Comparison of ENCODE assay signal across 8 cellular contexts in the genomic region with DNA sequence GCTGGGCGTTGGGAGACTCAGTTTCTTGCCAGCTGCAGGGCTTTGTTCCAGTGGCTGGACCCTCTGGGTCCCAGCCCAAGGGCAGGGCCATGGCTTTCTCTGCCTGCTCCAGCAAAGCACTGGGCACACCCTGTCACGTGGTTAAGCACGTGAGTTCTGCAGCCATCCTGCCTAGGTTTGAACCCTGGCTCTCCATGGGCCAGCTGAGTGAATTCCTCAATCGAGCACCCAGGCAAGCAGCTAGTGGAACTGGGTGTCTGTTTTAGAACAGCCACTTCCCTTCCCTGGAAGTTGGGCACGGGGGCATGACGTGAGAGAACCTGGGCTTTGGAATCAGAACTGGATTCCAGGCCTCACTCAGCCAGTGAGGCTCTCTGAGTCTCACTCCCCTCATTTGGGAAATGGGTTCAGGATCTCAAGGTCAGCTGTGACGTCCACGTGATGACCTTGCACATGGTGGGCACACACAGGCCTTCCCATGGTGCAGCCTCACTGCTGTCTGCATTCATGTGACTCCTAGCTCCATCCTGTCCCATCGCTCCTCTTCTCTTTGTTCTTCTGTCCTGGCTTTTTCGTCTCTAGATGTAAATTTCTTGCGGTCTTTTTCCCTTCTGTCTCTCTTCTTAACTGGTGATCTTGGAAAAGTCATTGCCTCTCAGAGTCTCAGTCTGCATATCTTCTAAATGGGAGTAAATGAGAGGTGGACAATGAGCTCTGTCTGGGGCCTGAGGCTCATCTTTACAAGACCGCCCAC. TPM values are rescaled to one million over a fixed set of nuclear protein-coding genes. Genes with fewer than 3 reads are reported as not detected.
DNase-seq lines count a peak whose midpoint lies in the region; ATAC-seq and TF ChIP-seq lines count a peak whose summit lies in the region.

No MANE protein-coding gene starts in this region.

- H3K4ac ChIP-seq in mesenchymal stem cell (ENCODE audit: low read depth in 1 of 2, low read length in 2 of 2) = no peak overlapping the region

- peak overlapping the region; percentile 3 to 68 (median 41) for H3K4me3 Mint-ChIP-seq in brain
- peak overlapping the region; percentile 1 for H3K4me3 Mint-ChIP-seq in neural progenitor cell

- H3K27me3 ChIP-seq in DOHH2 (ENCODE audit: control insufficient read depth, low read length) (no peaks in the 10 kb centered on the region), neural progenitor cell (peaks cover 33% of the 10 kb centered on the region), mesenchymal stem cell (ENCODE audit: control insufficient read depth in 1 of 2, insufficient read depth in 1 of 2, low read length in 2 of 2) (peaks cover 22 to 48% of the 10 kb centered on the region in 2 experiments)

- 0 out of 2 replicates have a peak overlapping the region, but pooled peaks have one; percentile 0 for H3K27ac ChIP-seq in DOHH2 (ENCODE audit: low read depth, low read length)
- no peak overlapping the region for H3K27ac ChIP-seq in neural progenitor cell
- H3K27ac ChIP-seq in mesenchymal stem cell (ENCODE audit: low read length, poor library complexity, severe bottlenecking) = no peak overlapping the region

- H3K9ac ChIP-seq in neural progenitor cell = no peak overlapping the region
- no peak overlapping the region for H3K9ac ChIP-seq in mesenchymal stem cell (ENCODE audit: low read length)

- H3K27ac Mint-ChIP-seq in brain = peak overlapping the region; percentile 4 to 94 (median 73)
- H3K27ac Mint-ChIP-seq in neural progenitor cell = no peak overlapping the region

- no peaks in the 10 kb centered on the region for H3K79me1 ChIP-seq in mesenchymal stem cell (replicated peaks; ENCODE audit: low read length, poor library complexity, severe bottlenecking)

- H3K9me3 ChIP-seq in DOHH2 (ENCODE audit: control insufficient read depth, insufficient read depth, low read length) = no peaks in the 10 kb centered on the region
- no peaks in the 10 kb centered on the region for H3K9me3 ChIP-seq in neural progenitor cell (ENCODE audit: low read depth)
- no peaks in the 10 kb centered on the region for H3K9me3 ChIP-seq in mesenchymal stem cell (ENCODE audit: control insufficient read depth, low read length)

- H3K14ac ChIP-seq in mesenchymal stem cell (ENCODE audit: low read length in 2 of 2) = no peak overlapping the region

- no peak overlapping the region for H2AK5ac ChIP-seq in mesenchymal stem cell (ENCODE audit: low read length, severe bottlenecking)

- H3K9me2 ChIP-seq in DOHH2 (replicated peaks; ENCODE audit: control insufficient read depth, low read length) = no peaks in the 10 kb centered on the region

- 88% methylated on average over 10 of the region's 12 CpGs for WGBS in mesenchymal stem cell

- H3K23ac ChIP-seq in mesenchymal stem cell (ENCODE audit: low read length in 2 of 2) = no peak overlapping the region

- H2BK5ac ChIP-seq in mesenchymal stem cell (ENCODE audit: low read depth, low read length, poor library complexity, severe bottlenecking) = no peak overlapping the region

- H3K4me3 ChIP-seq in DOHH2 (ENCODE audit: low read length) (no peak overlapping the region), neural progenitor cell (no peak overlapping the region), mesenchymal stem cell (ENCODE audit: insufficient read depth in 1 of 2, low read depth in 1 of 2, low read length in 2 of 2) (no peak overlapping the region)

- no peak overlapping the region for H2BK12ac ChIP-seq in mesenchymal stem cell (ENCODE audit: low read length in 2 of 2)

- peak overlapping the region; percentile 69 for H3K4me2 ChIP-seq in DOHH2 (ENCODE audit: low read length)
- no peak overlapping the region for H3K4me2 ChIP-seq in neural progenitor cell
- no peak overlapping the region for H3K4me2 ChIP-seq in mesenchymal stem cell (ENCODE audit: low read length, poor library complexity, severe bottlenecking)

- H3K4me1 ChIP-seq in DOHH2 (ENCODE audit: control insufficient read depth, low read length) (peaks cover 54% of the 10 kb centered on the region), neural progenitor cell (peaks cover 46% of the 10 kb centered on the region), mesenchymal stem cell (ENCODE audit: control insufficient read depth, insufficient read depth, low read depth, low read length) (peaks cover 20% of the 10 kb centered on the region)

- H3F3A ChIP-seq in DOHH2 (ENCODE audit: control insufficient read depth, insufficient read depth) (peaks cover 26% of the 10 kb centered on the region), neural progenitor cell (ENCODE audit: low read depth) (peaks cover 35% of the 10 kb centered on the region)

- H3K4me1 Mint-ChIP-seq in brain (peaks cover 84% of the 10 kb centered on the region), neural progenitor cell (peaks cover 60% of the 10 kb centered on the region)

- no peaks in the 10 kb centered on the region for H3K27me3 Mint-ChIP-seq in brain
- peaks cover 23% of the 10 kb centered on the region for H3K27me3 Mint-ChIP-seq in neural progenitor cell (ENCODE audit: insufficient read depth, low read depth)

- H3K36me3 Mint-ChIP-seq in brain = no peaks in the 10 kb centered on the region
- no peaks in the 10 kb centered on the region for H3K36me3 Mint-ChIP-seq in neural progenitor cell

- H2AFZ ChIP-seq in neural progenitor cell (replicated peaks) (no peak overlapping the region), mesenchymal stem cell (ENCODE audit: low read depth, low read length) (no peak overlapping the region)

- DNase-seq in NCI-H526 treated with DMSO at 0.1 percent for 48 hours (lab: John Stamatoyannopoulos, UW) (peak; percentile 46), neural progenitor cell (ENCODE audit: low spot score) (no peak), mesenchymal stem cell (no peak), NCI-H2081 (lab: John Stamatoyannopoulos, UW) (no peak), SHP77 treated with DMSO at 0.1 percent for 48 hours (lab: John Stamatoyannopoulos, UW) (no peak)

- no peak overlapping the region for H2BK15ac ChIP-seq in mesenchymal stem cell (ENCODE audit: low read depth, poor library complexity, severe bottlenecking)

- H2BK120ac ChIP-seq in mesenchymal stem cell (ENCODE audit: low read depth, low read length) = no peak overlapping the region

- no peaks in the 10 kb centered on the region for H3K36me3 ChIP-seq in DOHH2 (ENCODE audit: control insufficient read depth, low read length)
- H3K36me3 ChIP-seq in neural progenitor cell = no peaks in the 10 kb centered on the region
- no peaks in the 10 kb centered on the region for H3K36me3 ChIP-seq in mesenchymal stem cell (ENCODE audit: control insufficient read depth in 1 of 2, insufficient read depth in 2 of 2, low read depth in 1 of 2, low read length in 2 of 2)

- H3K18ac ChIP-seq in mesenchymal stem cell (ENCODE audit: low read depth in 1 of 2, low read length in 2 of 2) = peak overlapping the region in 1 of 2 experiments; percentile 46

- H3K79me2 ChIP-seq in DOHH2 (ENCODE audit: control insufficient read depth, low read length) (no peaks in the 10 kb centered on the region), neural progenitor cell (ENCODE audit: low read depth) (no peaks in the 10 kb centered on the region)

- no peaks in the 10 kb centered on the region for H4K20me1 ChIP-seq in DOHH2 (ENCODE audit: control insufficient read depth, insufficient read depth, low read depth, low read length)
- peaks cover 31% of the 10 kb centered on the region for H4K20me1 ChIP-seq in neural progenitor cell (ENCODE audit: low read depth)

- no peak overlapping the region for H4K91ac ChIP-seq in mesenchymal stem cell (ENCODE audit: low read length)

- no peak for TF ChIP-seq CTCF in DOHH2 (IDR thresholded peaks at IDR 0.05; ENCODE audit: low read depth, low read length, poor library complexity, severe bottlenecking)
- TF ChIP-seq CTCF in brain (conservative IDR thresholded peaks at IDR 0.05) = no peak
- no peak for TF ChIP-seq CTCF in neural progenitor cell (IDR thresholded peaks at IDR 0.05)

- no peak for ATAC-seq in GM18907 (IDR thresholded peaks at IDR 0.05; ENCODE audit: unreplicated experiment)

- no peaks in the 10 kb centered on the region for H3K9me3 Mint-ChIP-seq in brain
- no peaks in the 10 kb centered on the region for H3K9me3 Mint-ChIP-seq in neural progenitor cell

- H4K8ac ChIP-seq in mesenchymal stem cell (ENCODE audit: low read length) = no peak overlapping the region

RNA-seq across cellular contexts. Expression of gene NOL4L, which starts 45.9 kb away (rescaled TPM):
- polyA plus RNA-seq in brain (ENCODE audit: insufficient read depth, low read depth, low replicate concordance) = 36.1 TPM
- 11.9 and 25.6 TPM in 2 replicates for total RNA-seq in neural progenitor cell (ENCODE audit: low replicate concordance)
- 34.4 TPM for polyA plus RNA-seq in mesenchymal stem cell (2013, experiment 1 of 2)
- polyA plus RNA-seq in mesenchymal stem cell (2013, experiment 2 of 2) = 33.5 TPM
